Comparison of ENCODE assay signal across 27 cellular contexts in genomic region chr14:25220514-25220913, GRCh38.
"Had no signal": no experiment of that assay in that cellular context is flagged by ENCODE, and none has a peak within 500 bp of the region (broad histone marks: within the 10 kb centered on the region; RNA-seq: fewer than 3 reads in every experiment).

No MANE protein-coding gene starts in this region.

- FAIRE-seq: colon, endometrium, endothelial cell of umbilical vein, frontal cortex had no signal

- H3K9me3 ChIP-seq: colonic mucosa, esophagus muscularis mucosa, esophagus squamous epithelium, gastrocnemius medialis, gastroesophageal sphincter, heart left ventricle had no signal

- H3K27ac ChIP-seq: colonic mucosa, coronary artery, dorsolateral prefrontal cortex, epithelial cell of prostate, esophagus muscularis mucosa, esophagus squamous epithelium, foreskin keratinocyte, gastrocnemius medialis, gastroesophageal sphincter, heart left ventricle had no signal

- H3K4me1 ChIP-seq: colonic mucosa, esophagus muscularis mucosa, esophagus squamous epithelium, foreskin keratinocyte, gastrocnemius medialis, gastroesophageal sphincter, heart left ventricle had no signal

- DNase-seq: colonic mucosa; cortex of kidney; dermis blood vessel endothelial cell; dorsolateral prefrontal cortex; effector CD4-positive, alpha-beta T cell; effector CD8-positive, alpha-beta T cell; effector memory CD4-positive, alpha-beta T cell; effector memory CD8-positive, alpha-beta T cell; endodermal cell; erythroblast; esophagus squamous epithelium; foreskin fibroblast; foreskin keratinocyte; foreskin melanocyte; gastrocnemius medialis; glutamatergic neuron; head of caudate nucleus; heart left ventricle had no signal

- H3K27me3 ChIP-seq: colonic mucosa, esophagus muscularis mucosa, esophagus squamous epithelium, foreskin keratinocyte, gastrocnemius medialis, gastroesophageal sphincter had no signal

- H3K36me3 ChIP-seq: colonic mucosa, esophagus muscularis mucosa, esophagus squamous epithelium, gastrocnemius medialis, gastroesophageal sphincter, heart left ventricle had no signal

- H3K4me3 ChIP-seq: colonic mucosa, coronary artery, dorsolateral prefrontal cortex, esophagus muscularis mucosa, esophagus squamous epithelium, gastrocnemius medialis, gastroesophageal sphincter, heart left ventricle had no signal

- ATAC-seq: effector memory CD8-positive, alpha-beta T cell; esophagus mucosa; foreskin keratinocyte; gastrocnemius medialis; gastroesophageal sphincter; heart left ventricle had no signal
